8 cellular contexts compared by ENCODE assay signal in the genomic region with DNA sequence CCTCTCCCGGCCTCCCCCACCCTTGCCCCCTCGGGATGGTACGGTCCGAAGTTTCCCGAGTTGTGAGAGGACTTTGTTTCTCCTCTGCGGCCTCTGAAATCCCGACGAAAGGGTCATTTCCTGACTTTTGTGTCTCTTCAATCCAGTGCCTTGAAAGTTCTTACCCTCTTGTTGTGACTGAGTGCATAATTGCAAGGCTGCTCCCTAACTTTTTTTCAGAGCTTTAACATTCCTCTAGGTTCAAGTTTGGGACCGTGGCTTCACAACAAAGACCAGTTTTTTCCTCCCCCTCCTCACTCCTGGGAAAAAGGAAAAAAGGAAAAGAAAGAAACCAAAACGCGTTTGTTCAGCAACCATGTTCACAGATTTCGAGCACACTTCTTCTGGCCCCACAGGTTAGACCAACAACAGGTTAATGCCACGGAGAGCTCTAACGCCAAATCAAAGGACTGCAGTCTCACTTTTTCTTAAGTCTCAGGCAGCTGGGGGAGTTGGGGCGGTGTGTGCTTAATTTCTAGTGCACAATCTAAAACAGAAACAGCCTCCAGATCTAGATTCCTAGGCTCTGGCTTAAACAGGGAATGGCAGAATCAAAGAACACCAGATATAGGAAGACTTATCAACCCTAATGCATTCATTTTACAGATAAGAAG.
DNase-seq lines count a peak whose midpoint lies in the region; ATAC-seq and TF ChIP-seq lines count a peak whose summit lies in the region.

No MANE protein-coding gene starts in this region.

- TF ChIP-seq CTCF in GM12875 (IDR thresholded peaks at IDR 0.05; ENCODE audit: borderline replicate concordance, insufficient read depth, low read depth, low read length): no peak
- no peak for TF ChIP-seq CTCF in left ventricle myocardium inferior (IDR thresholded peaks at IDR 0.05; ENCODE audit: borderline replicate concordance)

- peaks cover 27% of the 10 kb centered on the region for H3K4me1 Mint-ChIP-seq in activated CD4-positive, alpha-beta memory T cell treated with anti-CD3 and anti-CD28 coated beads for 36 hours (ENCODE audit: low read depth)

- H3K27me3 Mint-ChIP-seq in activated CD4-positive, alpha-beta memory T cell treated with anti-CD3 and anti-CD28 coated beads for 36 hours: peaks cover 53% of the 10 kb centered on the region

- peak overlapping the region; percentile 36 for H3K4me3 Mint-ChIP-seq in activated CD4-positive, alpha-beta memory T cell treated with anti-CD3 and anti-CD28 coated beads for 36 hours

- intact Hi-C loops in activated CD4-positive, alpha-beta memory T cell treated with anti-CD3 and anti-CD28 coated beads for 36 hours (cut with micrococcal nuclease): loop anchor here (5.0 to 10.0 kb wide), 2 partner anchors 179 to 621 kb away; a partner anchor contains a TSS
- intact Hi-C loops in left ventricle myocardium inferior (cut with micrococcal nuclease): no loop called here

- no peak for DNase-seq in activated CD4-positive, alpha-beta memory T cell treated with anti-CD3 and anti-CD28 coated beads for 36 hours
- no peak for DNase-seq in left ventricle myocardium inferior
- DNase-seq in skeletal muscle cell (ENCODE audit: low read depth): no peak
- no peak for DNase-seq in DMS79 treated with DMSO at 0.1 percent for 48 hours (lab: John Stamatoyannopoulos, UW)
- DNase-seq in DMS153 treated with DMSO at 0.1 percent for 48 hours (lab: John Stamatoyannopoulos, UW; ENCODE audit: unreplicated experiment): no peak

- H3K36me3 Mint-ChIP-seq in activated CD4-positive, alpha-beta memory T cell treated with anti-CD3 and anti-CD28 coated beads for 36 hours: no peaks in the 10 kb centered on the region

- no peaks in the 10 kb centered on the region for H3K9me3 ChIP-seq in left ventricle myocardium inferior (replicated peaks)

- H3K27ac Mint-ChIP-seq in activated CD4-positive, alpha-beta memory T cell treated with anti-CD3 and anti-CD28 coated beads for 36 hours: no peak overlapping the region

- H3K27ac ChIP-seq in left ventricle myocardium inferior (replicated peaks): peak overlapping the region; percentile 93

- CTCF ChIA-PET in activated CD4-positive, alpha-beta memory T cell treated with anti-CD3 and anti-CD28 coated beads for 36 hours (lab: Charles Lee): no interaction called here

- POLR2A ChIA-PET in activated CD4-positive, alpha-beta memory T cell treated with anti-CD3 and anti-CD28 coated beads for 36 hours (lab: Charles Lee): no interaction called here

- no peaks in the 10 kb centered on the region for H3K27me3 ChIP-seq in left ventricle myocardium inferior (ENCODE audit: low read depth)

- ATAC-seq in HG03196 (IDR thresholded peaks at IDR 0.05; ENCODE audit: unreplicated experiment): no peak
- ATAC-seq in GM18907 (IDR thresholded peaks at IDR 0.05; ENCODE audit: unreplicated experiment): no peak

- H3K4me3 ChIP-seq in GM12875 (ENCODE audit: low read depth, low read length): peak overlapping the region; percentile 50
- H3K4me3 ChIP-seq in left ventricle myocardium inferior: peak overlapping the region; percentile 76
- peak overlapping the region; percentile 43 for H3K4me3 ChIP-seq in skeletal muscle cell (ENCODE audit: low read depth, low read length)

- H3K4me1 ChIP-seq in left ventricle myocardium inferior: peaks cover 51% of the 10 kb centered on the region

- no peaks in the 10 kb centered on the region for H3K9me3 Mint-ChIP-seq in activated CD4-positive, alpha-beta memory T cell treated with anti-CD3 and anti-CD28 coated beads for 36 hours

- no peaks in the 10 kb centered on the region for H3K36me3 ChIP-seq in left ventricle myocardium inferior
